In the genomic region with DNA sequence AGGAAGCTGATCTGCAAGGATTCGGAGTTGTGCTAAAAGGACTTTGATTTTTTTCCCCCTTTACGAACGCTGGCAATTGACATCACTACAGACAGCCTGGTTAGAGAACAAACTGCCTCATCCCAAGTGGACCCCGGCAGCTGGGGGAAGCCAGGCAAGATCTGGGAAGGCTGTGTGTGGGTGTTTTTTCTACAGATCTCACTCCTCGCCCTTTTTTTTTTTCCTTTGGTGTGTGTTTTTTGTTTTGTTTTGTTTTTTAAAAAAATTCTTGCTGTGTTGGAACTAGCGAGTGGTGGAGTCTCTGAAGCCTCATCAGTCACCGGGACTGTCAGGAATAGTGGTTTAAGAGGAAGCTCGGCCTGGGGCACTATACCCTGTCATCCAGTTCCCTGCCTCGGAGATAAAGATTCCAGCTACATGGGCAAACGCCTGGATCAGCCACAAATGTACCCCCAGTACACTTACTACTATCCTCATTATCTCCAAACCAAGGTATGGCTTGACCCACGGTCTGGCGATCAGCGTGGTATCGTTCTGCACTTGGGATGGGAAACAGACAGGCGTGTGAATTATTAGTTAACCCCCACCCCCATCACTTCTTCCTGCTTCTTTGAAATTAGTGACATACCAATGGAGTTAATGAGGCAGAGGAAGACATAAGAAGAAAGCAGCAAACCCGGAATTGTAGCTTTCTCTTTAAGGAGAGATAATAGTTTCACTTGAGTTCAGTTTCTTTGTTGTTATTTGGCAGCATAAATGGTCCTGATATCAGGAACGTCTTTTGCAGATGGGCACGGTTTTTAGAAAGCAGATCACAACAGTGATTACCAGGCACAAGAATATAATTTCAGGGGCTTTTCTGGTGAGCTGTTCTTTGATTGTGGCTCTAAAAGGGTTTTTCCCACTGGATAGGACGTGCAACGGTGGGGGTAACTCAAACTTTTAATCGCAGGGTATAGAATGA, we compare ENCODE assay signal across 8 cellular contexts. TPM values are rescaled to one million over a fixed set of nuclear protein-coding genes. Genes with fewer than 3 reads are reported as not detected.
DNase-seq lines count a peak whose midpoint lies in the region; ATAC-seq and TF ChIP-seq lines count a peak whose summit lies in the region.

No MANE protein-coding gene starts in this region.

- H3K36me3 ChIP-seq in HUES48 (ENCODE audit: control insufficient read depth, insufficient read depth, low read length) = no peaks in the 10 kb centered on the region
- H3K36me3 ChIP-seq in body of pancreas (replicated peaks in 1 of 2; ENCODE audit: insufficient read depth in 1 of 2, low read depth in 2 of 2) = no peaks in the 10 kb centered on the region
- H3K36me3 ChIP-seq in kidney epithelial cell (ENCODE audit: control insufficient read depth, insufficient read depth, low read length) = no peaks in the 10 kb centered on the region
- no peaks in the 10 kb centered on the region for H3K36me3 ChIP-seq in stomach

- no peaks in the 10 kb centered on the region for H3K9me3 ChIP-seq in HUES48 (ENCODE audit: control insufficient read depth, insufficient read depth, low read length)
- H3K9me3 ChIP-seq in body of pancreas = no peaks in the 10 kb centered on the region
- no peaks in the 10 kb centered on the region for H3K9me3 ChIP-seq in stomach

- H3K27me3 ChIP-seq in HUES48 (ENCODE audit: control insufficient read depth, insufficient read depth, low read length) (no peaks in the 10 kb centered on the region), body of pancreas (no peaks in the 10 kb centered on the region), kidney epithelial cell (ENCODE audit: control insufficient read depth, insufficient read depth, low read length) (no peaks in the 10 kb centered on the region), stomach (no peaks in the 10 kb centered on the region)

- TF ChIP-seq EP300 in stomach (IDR thresholded peaks at IDR 0.05) = no peak

- H3K27ac ChIP-seq in HUES48 (ENCODE audit: low read depth, low read length) (peak overlapping the region; percentile 64), body of pancreas (peak overlapping the region; percentile 27 to 63 (median 48)), stomach (peak overlapping the region; percentile 6 to 83 (median 80))

- no peak for TF ChIP-seq CTCF in body of pancreas (IDR thresholded peaks at IDR 0.05)
- TF ChIP-seq CTCF in kidney epithelial cell (IDR thresholded peaks at IDR 0.05; ENCODE audit: insufficient read depth, low read length, poor library complexity, severe bottlenecking) = no peak
- TF ChIP-seq CTCF in stomach (IDR thresholded peaks at IDR 0.05) = no peak

- H3K4me1 ChIP-seq in HUES48 (ENCODE audit: control insufficient read depth, insufficient read depth, low read length) (peaks cover 80% of the 10 kb centered on the region), body of pancreas (peaks cover 8% of the 10 kb centered on the region), stomach (peaks cover 0 to 45% (median 14%) of the 10 kb centered on the region in 4 donors)

- peak overlapping the region; percentile 69 for H3K4me3 ChIP-seq in HUES48 (ENCODE audit: low read depth, low read length)
- peak overlapping the region in 1 of 2 donors; percentile 5 for H3K4me3 ChIP-seq in body of pancreas
- H3K4me3 ChIP-seq in kidney epithelial cell (ENCODE audit: low read depth, low read length) = peak overlapping the region; percentile 60
- peak overlapping the region; percentile 44 to 54 (median 51) for H3K4me3 ChIP-seq in stomach

- WGBS in body of pancreas, 2 donors = 7 to 11% methylated on average over 21 of the region's 21 CpGs
- WGBS in stomach, 5 donors = 5 to 16% (median 10%) methylated on average over 21 of the region's 21 CpGs

- intact Hi-C loops in body of pancreas (cut with DNase I) = no loop called here
- intact Hi-C loops in stomach (cut with DNase I; ENCODE audit: low total_unique reads) = no loop called here

- DNase-seq in EH (ENCODE audit: low read depth) (peak; percentile 66), body of pancreas (no peak), kidney epithelial cell (ENCODE audit: low read depth) (no peak), stomach (no peak), NCI-H1436 (lab: John Stamatoyannopoulos, UW) (no peak), nucleus accumbens (lab: John Stamatoyannopoulos, UW) (no peak)

- peak overlapping the region; percentile 18; the same call in 1 of the 2 replicates for H3K9ac ChIP-seq in HUES48 (ENCODE audit: low read depth, low read length)

- ATAC-seq in GM21390 (IDR thresholded peaks at IDR 0.05; ENCODE audit: unreplicated experiment) (peak; percentile 45), body of pancreas (peak; percentile 36)

- TF ChIP-seq POLR2A in body of pancreas (IDR thresholded peaks at IDR 0.05) = no peak
- TF ChIP-seq POLR2A in stomach (IDR thresholded peaks at IDR 0.05) = no peak

RNA-seq across cellular contexts. Expression of a gene that starts 0.7 kb away (rescaled TPM):
- 10 to 100 TPM; 17.4 to 29.7 TPM for total RNA-seq in body of pancreas
- total RNA-seq in kidney epithelial cell = 18.4 and 23.7 TPM in 2 replicates
- total RNA-seq in stomach = 100 to 1,000 TPM in 1 of 5 donors, 10 to 100 TPM in 3, 1 to 10 TPM in 1; 8.4 to 103 (median 32.1) TPM
- 1 to 10 TPM; 2.0 to 3.8 (median 3.7) TPM for polyA plus RNA-seq in stomach
